Comparison of ENCODE assay signal across 8 cellular contexts in genomic region chrX:70289168-70289792, GRCh38. TPM values are rescaled to one million over a fixed set of nuclear protein-coding genes. Genes with fewer than 3 reads are reported as not detected.
DNase-seq lines count a peak whose midpoint lies in the region; ATAC-seq and TF ChIP-seq lines count a peak whose summit lies in the region.

No MANE protein-coding gene starts in this region.

- no peak overlapping the region for H2BK120ac ChIP-seq in trophoblast cell (ENCODE audit: insufficient read depth, low read length, poor library complexity)

- peak overlapping the region; percentile 3 for H3K4ac ChIP-seq in trophoblast cell (ENCODE audit: low read depth, low read length)

- H3K79me2 ChIP-seq in OCI-LY7 (ENCODE audit: insufficient read depth, low read depth, low read length) = peaks cover 43% of the 10 kb centered on the region
- no peaks in the 10 kb centered on the region for H3K79me2 ChIP-seq in trophoblast cell (ENCODE audit: control insufficient read depth, insufficient read depth, low read length, poor library complexity)

- POLR2A ChIA-PET in OCI-LY7 (lab: Charles Lee) = interaction anchor here (0.9 kb wide), 1 partner anchor 156 kb away, joined by 3 read pairs; the partner anchor contains the start of gene IGBP1

- H3K4me1 ChIP-seq in OCI-LY7 (ENCODE audit: insufficient read depth, low read length, poor library complexity, severe bottlenecking) (peaks cover 25% of the 10 kb centered on the region), trophoblast cell (ENCODE audit: control insufficient read depth in 1 of 2, insufficient read depth in 2 of 2, low read length in 2 of 2) (peaks cover 3% of the 10 kb centered on the region in 2 experiments)

- H4K20me1 ChIP-seq in OCI-LY7 (ENCODE audit: insufficient read depth, low read length) = peaks cover 5% of the 10 kb centered on the region; the same call in 1 of the 2 replicates

- H4K12ac ChIP-seq in trophoblast cell (ENCODE audit: low read depth, low read length) = no peak overlapping the region

- no peak overlapping the region for H2AK5ac ChIP-seq in trophoblast cell (ENCODE audit: low read length)

- H3K4me3 ChIP-seq in OCI-LY7 (ENCODE audit: low read depth, low read length, poor library complexity, severe bottlenecking) (peak overlapping the region; percentile 90), epithelial cell of proximal tubule (ENCODE audit: low read depth, low read length) (peak overlapping the region; percentile 76), trophoblast cell (ENCODE audit: low read depth, low read length) (peak overlapping the region; percentile 96)

- peaks cover 5% of the 10 kb centered on the region for H3K79me1 ChIP-seq in trophoblast cell (ENCODE audit: low read length)

- H3K9me3 ChIP-seq in OCI-LY7 (ENCODE audit: low read length) (no peaks in the 10 kb centered on the region), trophoblast cell (ENCODE audit: insufficient read depth, low read depth, low read length) (no peaks in the 10 kb centered on the region)

- H3K23ac ChIP-seq in trophoblast cell (ENCODE audit: low read length) = no peak overlapping the region

- no peak for DNase-seq in OCI-LY7 (ENCODE audit: low spot score)
- no peak for DNase-seq in epithelial cell of proximal tubule (ENCODE audit: low read depth)
- DNase-seq in trophoblast cell = peak in 1 of 2 donors; percentile 1
- no peak for DNase-seq in mucosa of gallbladder (ENCODE audit: low spot score)
- no peak for DNase-seq in stimulated activated CD8-positive, alpha-beta memory T cell treated with anti-CD3 and anti-CD28 coated beads, Interleukin-4, amount 100 ng/mL, for 48 hours

- CTCF ChIA-PET in OCI-LY7 (lab: Charles Lee; ENCODE audit: unreplicated experiment) = no interaction called here

- no peak overlapping the region for H2BK5ac ChIP-seq in trophoblast cell (ENCODE audit: low read depth, low read length, poor library complexity)

- peak overlapping the region; percentile 86 for H3K9ac ChIP-seq in trophoblast cell (ENCODE audit: low read length)

- no peak overlapping the region for H2BK12ac ChIP-seq in trophoblast cell (ENCODE audit: low read length)

- no CpG with 5 or more reads among the region's 11 CpGs for WGBS in trophoblast cell (ENCODE audit: extremely low coverage, insufficient coverage, insufficient read length)

- no peaks in the 10 kb centered on the region for H3K9me2 ChIP-seq in OCI-LY7 (ENCODE audit: insufficient read depth, low read length)

- TF ChIP-seq CTCF in OCI-LY7 (conservative IDR thresholded peaks at IDR 0.05; ENCODE audit: low read length) (no peak), epithelial cell of proximal tubule (conservative IDR thresholded peaks at IDR 0.05; ENCODE audit: low read depth, low read length) (no peak)

- peak overlapping the region; percentile 37 for H4K91ac ChIP-seq in trophoblast cell (ENCODE audit: low read depth, low read length)

- H3K18ac ChIP-seq in trophoblast cell (ENCODE audit: low read length) = peak overlapping the region; percentile 75

- H2AFZ ChIP-seq in OCI-LY7 (ENCODE audit: low read length) = peak overlapping the region; percentile 76; the same call in 1 of the 2 replicates
- peak overlapping the region; percentile 66 for H2AFZ ChIP-seq in trophoblast cell (ENCODE audit: insufficient read depth, low read length, poor library complexity)

- H3K27ac ChIP-seq in OCI-LY7 (ENCODE audit: low read depth, low read length, poor library complexity, severe bottlenecking) = peak overlapping the region; percentile 76
- no peak overlapping the region for H3K27ac ChIP-seq in trophoblast cell (ENCODE audit: low read depth, low read length)

- BruUV-seq in OCI-LY7 (replicated peaks; lab: Mats Ljungman, UMichigan) = TSS peak; percentile 67

- H3K27me3 ChIP-seq in trophoblast cell (ENCODE audit: insufficient read depth, low read length) = no peaks in the 10 kb centered on the region

- ATAC-seq in GM18870 (IDR thresholded peaks at IDR 0.05; ENCODE audit: unreplicated experiment) = peak; percentile 17
- no peak for ATAC-seq in GM19328 (IDR thresholded peaks at IDR 0.05; ENCODE audit: unreplicated experiment)
- ATAC-seq in activated CD4-positive, CD25-positive, alpha-beta regulatory T cell treated with anti-CD3 and anti-CD28 coated beads, Interleukin-2, amount 50 U/mL, for 24 hours = no peak

- intact Hi-C loops in OCI-LY7 (cut with micrococcal nuclease; ENCODE audit: unreplicated experiment) = no loop called here

- peaks cover 30% of the 10 kb centered on the region for H3K36me3 ChIP-seq in OCI-LY7 (ENCODE audit: insufficient read depth, low read length)
- H3K36me3 ChIP-seq in trophoblast cell (ENCODE audit: control insufficient read depth in 1 of 2, insufficient read depth in 2 of 2, low read length in 2 of 2) = peaks cover 3 to 9% of the 10 kb centered on the region in 2 experiments

- peak overlapping the region; percentile 91 for H3K4me2 ChIP-seq in OCI-LY7 (ENCODE audit: low read length)
- H3K4me2 ChIP-seq in trophoblast cell (ENCODE audit: low read length) = peak overlapping the region; percentile 78

- H3K14ac ChIP-seq in trophoblast cell (ENCODE audit: low read length) = peak overlapping the region; percentile 73

- peak overlapping the region; percentile 92 for H4K8ac ChIP-seq in trophoblast cell (ENCODE audit: low read depth, low read length)

RNA-seq across cellular contexts. Expression of gene PDZD11, which starts 0.4 kb away (rescaled TPM):
- total RNA-seq in OCI-LY7 (2014; rRNA removed; shearing (Covaris generic)) = 23.0 and 23.3 TPM in 2 replicates
- total RNA-seq in OCI-LY7 (2022) (27.4 and 30.3 TPM in 2 replicates), epithelial cell of proximal tubule (63.0 and 70.0 TPM in 2 replicates), mucosa of gallbladder (38.9 TPM)
- polyA plus RNA-seq in trophoblast cell (2013) = 54.5 and 58.7 TPM in 2 replicates

RNA-seq across cellular contexts. Expression of gene KIF4A, which starts 0.6 kb away (rescaled TPM):
- total RNA-seq in OCI-LY7 (2014; rRNA removed; shearing (Covaris generic)) = 29.9 and 32.5 TPM in 2 replicates
- 40.7 and 43.4 TPM in 2 replicates for total RNA-seq in OCI-LY7 (2022)
- 26.8 and 28.6 TPM in 2 replicates for total RNA-seq in epithelial cell of proximal tubule
- polyA plus RNA-seq in trophoblast cell (2013) = 14.9 and 16.2 TPM in 2 replicates
- 0.92 TPM for total RNA-seq in mucosa of gallbladder

RNA-seq across cellular contexts. Expression of gene RAB41, which starts 7.3 kb away (rescaled TPM):
- not detected in 2 replicates for total RNA-seq in OCI-LY7 (2014; rRNA removed; shearing (Covaris generic))
- total RNA-seq in OCI-LY7 (2022) (not detected in 2 replicates), epithelial cell of proximal tubule (not detected in 2 replicates), mucosa of gallbladder (not detected)
- polyA plus RNA-seq in trophoblast cell (2013) = not detected in 2 replicates

RNA-seq across cellular contexts. Expression of gene ARR3, which starts 21.1 kb away (rescaled TPM):
- total RNA-seq in OCI-LY7 (2014; rRNA removed; shearing (Covaris generic)) = not detected in 2 replicates
- total RNA-seq in OCI-LY7 (2022) = not detected in 2 replicates
- total RNA-seq in epithelial cell of proximal tubule = not detected in 2 replicates
- not detected in 2 replicates for polyA plus RNA-seq in trophoblast cell (2013)
- total RNA-seq in mucosa of gallbladder = not detected

RNA-seq across cellular contexts. Expression of gene P2RY4, which starts 29.3 kb away (rescaled TPM):
- total RNA-seq in OCI-LY7 (2014; rRNA removed; shearing (Covaris generic)) = 0.16 and 0.31 TPM in 2 replicates
- total RNA-seq in OCI-LY7 (2022) (0.21 and 0.46 TPM in 2 replicates), epithelial cell of proximal tubule (not detected in 2 replicates), mucosa of gallbladder (not detected)
- polyA plus RNA-seq in trophoblast cell (2013) = 0.07 and 0.10 TPM in 2 replicates

Comparison
In these comparisons a context has a peak if more than half of its experiments do, and no peak if none do; other contexts are left out.
1. RNA of gene KIF4A, which starts 0.6 kb away (total RNA-seq): 29.9 to 43.4 TPM in OCI-LY7 and 26.8 to 28.6 TPM in epithelial cell of proximal tubule; 0.92 TPM in mucosa of gallbladder (single experiment); every median in the first group is over 10 times any median in the second.
2. Peak in every context shown above with its lines, with median percentiles within 50 percentile points of each other: H3K4me3 ChIP-seq.